10 cellular contexts compared by ENCODE assay signal in the genomic region with DNA sequence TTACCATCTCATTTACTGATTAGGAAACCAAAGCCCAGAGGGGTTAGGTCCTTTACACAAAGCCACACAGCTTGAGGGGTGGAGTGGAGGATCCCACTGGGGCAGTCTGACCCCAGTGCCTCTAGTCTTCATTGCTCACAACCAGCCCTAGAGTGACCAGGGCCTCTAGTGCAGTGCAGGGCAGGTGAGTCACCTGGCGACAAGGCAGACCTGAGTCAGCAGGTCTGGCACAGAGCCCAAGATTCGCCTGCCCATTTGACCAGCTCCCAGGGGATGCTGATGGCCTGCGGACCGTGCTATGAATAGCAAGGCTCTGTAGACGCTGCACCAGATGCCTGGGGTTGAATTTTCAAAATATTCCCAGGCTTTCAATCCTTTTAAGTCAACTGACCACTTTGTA. TPM values are rescaled to one million over a fixed set of nuclear protein-coding genes. Genes with fewer than 3 reads are reported as not detected.
A peak's percentile ranks its signal among the peaks of the same experiment; 100 is the strongest.
DNase-seq lines count a peak whose midpoint lies in the region; ATAC-seq and TF ChIP-seq lines count a peak whose summit lies in the region.
"Had no signal": no experiment of that assay in that cellular context is flagged by ENCODE, and none has a peak within 500 bp of the region (broad histone marks: within the 10 kb centered on the region; RNA-seq: fewer than 3 reads in every experiment).

No MANE protein-coding gene starts in this region.

- no peaks in the 10 kb centered on the region for H3K9me3 ChIP-seq in esophagus muscularis mucosa
- H3K9me3 ChIP-seq: BLaER1 had no signal

- H3K4me3 ChIP-seq in esophagus muscularis mucosa = no peak overlapping the region
- H3K4me3 ChIP-seq: BLaER1, GM12878 had no signal

- no peaks in the 10 kb centered on the region for H3K4me1 ChIP-seq in esophagus muscularis mucosa

- no peak for TF ChIP-seq EP300 in esophagus muscularis mucosa (IDR thresholded peaks at IDR 0.05)

- no peak for ATAC-seq in HG02759 (IDR thresholded peaks at IDR 0.05; ENCODE audit: unreplicated experiment)
- ATAC-seq: GM12878 had no signal

- no peak overlapping the region for H3K27ac ChIP-seq in esophagus muscularis mucosa (replicated peaks in 1 of 4)
- H3K27ac ChIP-seq: BLaER1 had no signal

- WGBS in esophagus muscularis mucosa = 72% methylated on average over 5 of the region's 5 CpGs

- no peak for TF ChIP-seq POLR2A in esophagus muscularis mucosa (IDR thresholded peaks at IDR 0.05; ENCODE audit: low read depth)

- DNase-seq in AG08396 (ENCODE audit: low spot score) (peak; percentile 14), NCI-H146 (lab: John Stamatoyannopoulos, UW) (peak; percentile 93), esophagus muscularis mucosa (ENCODE audit: extremely low spot score) (peak; percentile 57), HuH-7 (ENCODE audit: low spot score) (no peak)
- DNase-seq in stimulated activated CD4-positive, alpha-beta T cell treated with anti-CD3 and anti-CD28 coated beads, Interleukin-2, amount 100 ng/mL, for 48 hours = no peak
- DNase-seq: activated CD4-positive, alpha-beta T cell treated with anti-CD3 and anti-CD28 coated beads, Interleukin-2, amount 50 U/mL, for 4 hours; MM.1S had no signal

- H3K27me3 ChIP-seq in esophagus muscularis mucosa = no peaks in the 10 kb centered on the region
- H3K27me3 ChIP-seq: BLaER1 had no signal

- no peak for TF ChIP-seq CTCF in esophagus muscularis mucosa (IDR thresholded peaks at IDR 0.05)

- H3K36me3 ChIP-seq in esophagus muscularis mucosa = no peaks in the 10 kb centered on the region
- H3K36me3 ChIP-seq: BLaER1 had no signal

- intact Hi-C loops in esophagus muscularis mucosa (cut with DNase I) = no loop called here

RNA-seq across cellular contexts. Expression of a gene that starts 29.9 kb away (rescaled TPM):
- total RNA-seq in esophagus muscularis mucosa = 1 to 10 TPM in 1 of 4 donors, under 1 TPM in 3; 0.39 to 1.3 (median 0.82) TPM

RNA-seq across cellular contexts. Expression of a gene that starts 48.0 kb away (rescaled TPM):
- 10 to 100 TPM in 2 of 4 donors, 1 to 10 TPM in 2; 6.0 to 14.1 (median 9.0) TPM for total RNA-seq in esophagus muscularis mucosa

RNA-seq across cellular contexts. Expression of a gene that starts 48.0 kb away (rescaled TPM):
- 10 to 100 TPM in 3 of 4 donors, 1 to 10 TPM in 1; 7.9 to 18.1 (median 11.4) TPM for total RNA-seq in esophagus muscularis mucosa

RNA-seq across cellular contexts. Expression of a gene that starts 54.7 kb away (rescaled TPM):
- 1 to 10 TPM in 2 of 4 donors, under 1 TPM in 2; 0.52 to 3.5 (median 1.0) TPM for total RNA-seq in esophagus muscularis mucosa

Comparison
In these comparisons a context has a peak if more than half of its experiments do, and no peak if none do; other contexts are left out.
1. DNase-seq: peak in AG08396 (single experiment), NCI-H146 (single experiment) and esophagus muscularis mucosa (single experiment); none in HuH-7 (single experiment) and stimulated activated CD4-positive, alpha-beta T cell treated with anti-CD3 and anti-CD28 coated beads, Interleukin-2, amount 100 ng/mL, for 48 hours (0 of 2).